In genomic region chr10:86399879-86400704, GRCh38 we compare ENCODE assay signal across 1 cellular context.
TF ChIP-seq lines count a peak whose summit lies in the region.

No MANE protein-coding gene starts in this region.

TF ChIP-seq in HEK293, 187 proteins besides CTCF, POLR2A, EP300 and RAD21 (continued from another document and continues in another):
- TF ChIP-seq ZNF639 (tag by site-specific recombination; IDR thresholded peaks at IDR 0.05) = 0 out of 2 replicates have a peak, but pooled peaks have one; percentile 20
- no peak for TF ChIP-seq ZNF544 (tag by site-specific recombination; IDR thresholded peaks at IDR 0.05)
- TF ChIP-seq ZSCAN16 (tag by site-specific recombination; IDR thresholded peaks at IDR 0.05) = no peak
- no peak for TF ChIP-seq ZNF366 (tag by site-specific recombination; conservative IDR thresholded peaks at IDR 0.05)
- peak; percentile 84; the same call in 1 of the 2 replicates for TF ChIP-seq GLIS1 (tag by site-specific recombination; IDR thresholded peaks at IDR 0.05)
- no peak for TF ChIP-seq ZNF426 (tag by site-specific recombination; IDR thresholded peaks at IDR 0.05)
- TF ChIP-seq SP2 (tag by site-specific recombination; IDR thresholded peaks at IDR 0.05) = peak; percentile 81
- TF ChIP-seq INSM2 (tag by site-specific recombination; IDR thresholded peaks at IDR 0.05) = no peak; the same call in 1 of the 2 replicates
- no peak for TF ChIP-seq ZNF530 (tag by site-specific recombination; IDR thresholded peaks at IDR 0.05; ENCODE audit: low read depth)
- no peak for TF ChIP-seq ZNF26 (tag by site-specific recombination; IDR thresholded peaks at IDR 0.05)
- TF ChIP-seq HOXC10 (CRISPR knock-in tag; IDR thresholded peaks at IDR 0.05) = no peak
- peak; percentile 96 for TF ChIP-seq ZBTB8A (tag by site-specific recombination; IDR thresholded peaks at IDR 0.05)
- TF ChIP-seq BCL11B (tag by site-specific recombination; IDR thresholded peaks at IDR 0.05; ENCODE audit: low read depth) = no peak
- TF ChIP-seq ZNF704 (tag by site-specific recombination; IDR thresholded peaks at IDR 0.05) = no peak
- no peak for TF ChIP-seq ZNF311 (tag by site-specific recombination; IDR thresholded peaks at IDR 0.05; ENCODE audit: borderline replicate concordance)
- TF ChIP-seq ZNF792 (tag by site-specific recombination; IDR thresholded peaks at IDR 0.05) = no peak
- no peak for TF ChIP-seq GLI4 (tag by site-specific recombination; IDR thresholded peaks at IDR 0.05)
- no peak for TF ChIP-seq SCRT1 (tag by site-specific recombination; IDR thresholded peaks at IDR 0.05; ENCODE audit: borderline replicate concordance)
- no peak for TF ChIP-seq ZFP41 (tag by site-specific recombination; IDR thresholded peaks at IDR 0.05; ENCODE audit: borderline replicate concordance)
- no peak for TF ChIP-seq ZNF670 (tag by site-specific recombination; IDR thresholded peaks at IDR 0.05; ENCODE audit: low read depth)
- no peak for TF ChIP-seq ZNF266 (tag by site-specific recombination; IDR thresholded peaks at IDR 0.05; ENCODE audit: low read depth)
- TF ChIP-seq ZNF423 (tag by site-specific recombination; IDR thresholded peaks at IDR 0.05) = no peak
- peak; percentile 68 for TF ChIP-seq SP7 (tag by site-specific recombination; IDR thresholded peaks at IDR 0.05)
- 0 out of 2 replicates have a peak, but pooled peaks have one; percentile 1 for TF ChIP-seq ZNF518A (tag by site-specific recombination; conservative IDR thresholded peaks at IDR 0.05; ENCODE audit: low read depth)
- TF ChIP-seq ZNF473 (tag by site-specific recombination; IDR thresholded peaks at IDR 0.05) = no peak
- TF ChIP-seq TSHZ1 (tag by site-specific recombination; IDR thresholded peaks at IDR 0.05; ENCODE audit: borderline replicate concordance) = no peak
- no peak for TF ChIP-seq GFI1B (tag by site-specific recombination; IDR thresholded peaks at IDR 0.05)
- TF ChIP-seq ZSCAN30 (tag by site-specific recombination; IDR thresholded peaks at IDR 0.05) = peak; percentile 90; the same call in 1 of the 2 replicates
- no peak for TF ChIP-seq ZNF548 (tag by site-specific recombination; IDR thresholded peaks at IDR 0.05)
- no peak for TF ChIP-seq ZNF768 (tag by site-specific recombination; IDR thresholded peaks at IDR 0.05)
- peak; percentile 100 for TF ChIP-seq ZNF121 (tag by site-specific recombination; IDR thresholded peaks at IDR 0.05)
- TF ChIP-seq PRDM1 (tag by site-specific recombination; IDR thresholded peaks at IDR 0.05) = no peak
- TF ChIP-seq ZNF600 (tag by site-specific recombination; IDR thresholded peaks at IDR 0.05) = peak; percentile 99
- TF ChIP-seq ZNF394 (tag by site-specific recombination; IDR thresholded peaks at IDR 0.05; ENCODE audit: borderline replicate concordance) = peak; percentile 82; the same call in 1 of the 2 replicates
- TF ChIP-seq ZNF184 (tag by site-specific recombination; IDR thresholded peaks at IDR 0.05) = peak; percentile 22; the same call in 1 of the 2 replicates
- peak; percentile 75 for TF ChIP-seq KLF9 (tag by site-specific recombination; IDR thresholded peaks at IDR 0.05; ENCODE audit: low read depth)
- no peak for TF ChIP-seq ZNF510 (tag by site-specific recombination; IDR thresholded peaks at IDR 0.05; ENCODE audit: insufficient replicate concordance)
- peak; percentile 99 for TF ChIP-seq ZIC2 (tag by site-specific recombination; IDR thresholded peaks at IDR 0.05)
- peak; percentile 40; the same call in 1 of the 2 replicates for TF ChIP-seq KLF10 (tag by site-specific recombination; IDR thresholded peaks at IDR 0.05)
- no peak for TF ChIP-seq ZBTB44 (tag by site-specific recombination; IDR thresholded peaks at IDR 0.05)
- TF ChIP-seq SCRT2 (tag by site-specific recombination; IDR thresholded peaks at IDR 0.05) = no peak; the same call in 1 of the 2 replicates
- no peak for TF ChIP-seq ZNF114 (tag by site-specific recombination; IDR thresholded peaks at IDR 0.05)
- TF ChIP-seq PATZ1 (tag by site-specific recombination; IDR thresholded peaks at IDR 0.05) = peak; percentile 56; the same call in 1 of the 2 replicates
- TF ChIP-seq GLI2 (tag by site-specific recombination; IDR thresholded peaks at IDR 0.05; ENCODE audit: borderline replicate concordance, low read depth) = no peak
- no peak for TF ChIP-seq ZFP3 (tag by site-specific recombination; IDR thresholded peaks at IDR 0.05; ENCODE audit: low read depth)
- no peak for TF ChIP-seq ZNF350 (tag by site-specific recombination; IDR thresholded peaks at IDR 0.05)
